Comparison of ENCODE assay signal across 19 cellular contexts in the genomic region with DNA sequence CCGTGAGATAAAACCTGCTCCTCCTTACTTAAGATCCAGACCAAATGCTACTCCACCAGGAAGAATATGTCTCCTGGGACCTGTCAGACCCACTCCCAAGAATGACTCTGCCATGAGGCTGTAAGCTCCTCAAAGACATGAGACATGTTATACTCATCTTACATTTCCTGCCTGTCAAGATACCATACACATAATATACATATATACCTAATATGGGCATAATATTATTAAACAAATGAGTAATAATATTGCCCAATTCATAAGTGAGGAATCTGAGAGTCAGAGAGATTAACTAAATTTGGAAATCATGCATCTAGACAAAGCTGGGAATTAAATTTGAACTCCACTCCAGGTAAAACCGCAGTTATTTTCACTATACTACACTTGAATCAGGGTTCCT.
"Had no signal": no experiment of that assay in that cellular context is flagged by ENCODE, and none has a peak within 500 bp of the region (broad histone marks: within the 10 kb centered on the region; RNA-seq: fewer than 3 reads in every experiment).

No MANE protein-coding gene starts in this region.

- H3K27ac Mint-ChIP-seq: activated CD4-positive, alpha-beta memory T cell treated with anti-CD3 and anti-CD28 coated beads, Interleukin-2, amount 10 ng/mL, durations not matched to agents 7 days and 5 days; activated naive CD4-positive, alpha-beta T cell treated with anti-CD3 and anti-CD28 coated beads, Interleukin-2, amount 50 U/mL, for 24 hours; activated T-cell treated with anti-CD3 and anti-CD28 coated beads, Interleukin-2, amount 50 U/mL, for 24 hours; memory B cell; naive thymus-derived CD8-positive, alpha-beta T cell; T-helper 17 cell; WTC11 had no signal

- H3K36me3 Mint-ChIP-seq: activated naive CD4-positive, alpha-beta T cell treated with anti-CD3 and anti-CD28 coated beads, Interleukin-2, amount 50 U/mL, for 24 hours; memory B cell; naive thymus-derived CD8-positive, alpha-beta T cell; WTC11 had no signal

- H3K27ac ChIP-seq: adrenal gland, skin epidermis, tibial nerve had no signal

- H3K27me3 ChIP-seq: adrenal gland, tibial nerve had no signal

- H3K9me3 Mint-ChIP-seq: activated CD4-positive, alpha-beta memory T cell treated with anti-CD3 and anti-CD28 coated beads, Interleukin-2, amount 10 ng/mL, durations not matched to agents 7 days and 5 days; activated naive CD4-positive, alpha-beta T cell treated with anti-CD3 and anti-CD28 coated beads, Interleukin-2, amount 50 U/mL, for 24 hours; activated T-cell treated with anti-CD3 and anti-CD28 coated beads, Interleukin-2, amount 50 U/mL, for 24 hours; memory B cell; naive thymus-derived CD8-positive, alpha-beta T cell had no signal

- H3K36me3 ChIP-seq: adrenal gland, tibial nerve had no signal

- DNase-seq: activated CD4-positive, alpha-beta memory T cell treated with anti-CD3 and anti-CD28 coated beads, Interleukin-2, amount 10 ng/mL, durations not matched to agents 7 days and 5 days; activated CD4-positive, alpha-beta T cell treated with anti-CD3 and anti-CD28 coated beads for 4 hours; activated effector memory CD4-positive, alpha-beta T cell treated with Interleukin-2 at 50 U/mL for 16 hours; activated T-cell treated with anti-CD3 and anti-CD28 coated beads, Interleukin-2, amount 50 U/mL, for 24 hours; adrenal gland; central memory CD4-positive, alpha-beta T cell; effector CD8-positive, alpha-beta T cell; islet precursor cell; naive thymus-derived CD8-positive, alpha-beta T cell; posterior cingulate gyrus; stimulated activated CD4-positive, alpha-beta T cell treated with anti-CD3 and anti-CD28 coated beads, Interleukin-15, amount 100 ng/mL, for 24 hours; stimulated activated CD4-positive, alpha-beta T cell treated with anti-CD3 and anti-CD28 coated beads, Interleukin-4, amount 100 ng/mL, for 24 hours; stimulated activated naive CD4-positive, alpha-beta T cell; T-helper 17 cell had no signal

- H3K4me1 ChIP-seq: adrenal gland had no signal

- H3K4me3 Mint-ChIP-seq: activated CD4-positive, alpha-beta memory T cell treated with anti-CD3 and anti-CD28 coated beads, Interleukin-2, amount 10 ng/mL, durations not matched to agents 7 days and 5 days; activated naive CD4-positive, alpha-beta T cell treated with anti-CD3 and anti-CD28 coated beads, Interleukin-2, amount 50 U/mL, for 24 hours; activated T-cell treated with anti-CD3 and anti-CD28 coated beads, Interleukin-2, amount 50 U/mL, for 24 hours; memory B cell; naive thymus-derived CD8-positive, alpha-beta T cell; T-helper 17 cell; WTC11 had no signal

- H3K9me3 ChIP-seq: adrenal gland, tibial nerve had no signal

- H3K4me1 Mint-ChIP-seq: activated CD4-positive, alpha-beta memory T cell treated with anti-CD3 and anti-CD28 coated beads, Interleukin-2, amount 10 ng/mL, durations not matched to agents 7 days and 5 days; activated naive CD4-positive, alpha-beta T cell treated with anti-CD3 and anti-CD28 coated beads, Interleukin-2, amount 50 U/mL, for 24 hours; memory B cell; naive thymus-derived CD8-positive, alpha-beta T cell had no signal

- H3K4me3 ChIP-seq: adrenal gland, skin epidermis, tibial nerve had no signal

- H3K27me3 Mint-ChIP-seq: activated naive CD4-positive, alpha-beta T cell treated with anti-CD3 and anti-CD28 coated beads, Interleukin-2, amount 50 U/mL, for 24 hours; memory B cell had no signal
